ENCODE assay signal across 8 cellular contexts in the genomic region with DNA sequence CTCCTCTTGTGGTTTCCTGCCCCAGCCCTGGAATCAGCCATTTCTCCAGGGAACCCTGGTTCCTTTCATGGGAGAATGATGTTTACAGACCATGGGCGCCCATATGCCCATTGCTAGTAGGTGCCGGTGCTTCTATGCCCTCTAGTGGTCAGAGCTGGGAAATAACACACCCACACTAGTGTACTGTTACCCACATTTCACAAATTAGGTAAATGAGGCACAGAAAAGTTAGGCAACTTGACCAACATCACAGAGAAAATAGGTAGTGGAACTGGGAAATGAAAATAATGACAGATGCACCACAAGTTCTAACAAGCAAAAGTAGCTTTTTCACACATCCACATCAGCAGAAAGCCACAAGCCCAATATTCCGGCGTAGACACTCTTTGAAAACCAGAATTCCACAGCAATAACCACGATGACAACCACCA. TPM values are rescaled to one million over a fixed set of nuclear protein-coding genes. Genes with fewer than 3 reads are reported as not detected.
DNase-seq lines count a peak whose midpoint lies in the region; ATAC-seq and TF ChIP-seq lines count a peak whose summit lies in the region.

No MANE protein-coding gene starts in this region.

- WGBS in smooth muscle cell (ENCODE audit: low lambda C conversion rate), result 46% methylated on average over 5 of the region's 5 CpGs

- no peaks in the 10 kb centered on the region for H3K9me2 ChIP-seq in DOHH2 (replicated peaks; ENCODE audit: control insufficient read depth, low read length)

- DNase-seq in LNCaP clone FGC (ENCODE audit: low read depth) (no peak), Peyer's patch (peak in 2 of 3 donors; percentile 69 to 84), left cardiac atrium (peak; percentile 26), smooth muscle cell (lab: John Stamatoyannopoulos, UW; ENCODE audit: unreplicated experiment) (no peak), AG08396 (ENCODE audit: low spot score) (no peak)
- peak; percentile 81 for DNase-seq in activated effector memory CD4-positive, alpha-beta T cell treated with anti-CD3 and anti-CD28 coated beads, Interleukin-2, amount 50 U/mL, for 16 hours

- H3K36me3 ChIP-seq in DOHH2 (ENCODE audit: control insufficient read depth, low read length), result no peaks in the 10 kb centered on the region
- no peaks in the 10 kb centered on the region for H3K36me3 ChIP-seq in Peyer's patch
- no peaks in the 10 kb centered on the region for H3K36me3 ChIP-seq in smooth muscle cell (ENCODE audit: low read depth)

- no peaks in the 10 kb centered on the region for H3K79me2 ChIP-seq in DOHH2 (ENCODE audit: control insufficient read depth, low read length)
- no peaks in the 10 kb centered on the region for H3K79me2 ChIP-seq in smooth muscle cell (ENCODE audit: low read depth)

- no peak overlapping the region for H3K4me2 ChIP-seq in DOHH2 (ENCODE audit: low read length)
- no peak overlapping the region for H3K4me2 ChIP-seq in smooth muscle cell

- H3F3A ChIP-seq in DOHH2 (ENCODE audit: control insufficient read depth, insufficient read depth) (no peaks in the 10 kb centered on the region), smooth muscle cell (ENCODE audit: low read depth) (no peaks in the 10 kb centered on the region)

- ATAC-seq in left cardiac atrium (peak in 1 of 2 donors; percentile 73), HG02763 (IDR thresholded peaks at IDR 0.05; ENCODE audit: unreplicated experiment) (no peak)

- no peaks in the 10 kb centered on the region for H4K20me1 ChIP-seq in DOHH2 (ENCODE audit: control insufficient read depth, insufficient read depth, low read depth, low read length)
- H4K20me1 ChIP-seq in smooth muscle cell (ENCODE audit: low read depth), result no peaks in the 10 kb centered on the region

- no peak overlapping the region for H3K4me3 ChIP-seq in DOHH2 (ENCODE audit: low read length)
- H3K4me3 ChIP-seq in LNCaP clone FGC (ENCODE audit: low read depth, low read length), result no peak overlapping the region
- no peak overlapping the region for H3K4me3 ChIP-seq in Peyer's patch
- no peak overlapping the region for H3K4me3 ChIP-seq in smooth muscle cell

- peak; percentile 88 for TF ChIP-seq CTCF in DOHH2 (IDR thresholded peaks at IDR 0.05; ENCODE audit: low read depth, low read length, poor library complexity, severe bottlenecking)
- TF ChIP-seq CTCF in LNCaP clone FGC (IDR thresholded peaks at IDR 0.05; ENCODE audit: control insufficient read depth, extremely low read depth, insufficient read depth), result peak; percentile 51
- TF ChIP-seq CTCF in Peyer's patch (IDR thresholded peaks at IDR 0.05), result peak; percentile 56 to 81 (median 77)
- TF ChIP-seq CTCF in smooth muscle cell (IDR thresholded peaks at IDR 0.05; ENCODE audit: borderline replicate concordance, insufficient read depth, poor library complexity, severe bottlenecking), result peak; percentile 67

- intact Hi-C loops in left cardiac atrium (cut with DNase I), result no loop called here

- H3K27ac ChIP-seq in DOHH2 (ENCODE audit: low read depth, low read length) (no peak overlapping the region), Peyer's patch (no peak overlapping the region), smooth muscle cell (ENCODE audit: low read depth) (no peak overlapping the region)

- H3K4me1 ChIP-seq in DOHH2 (ENCODE audit: control insufficient read depth, low read length) (no peaks in the 10 kb centered on the region), Peyer's patch (no peaks in the 10 kb centered on the region), smooth muscle cell (ENCODE audit: low read depth) (no peaks in the 10 kb centered on the region)

- H3K9me3 ChIP-seq in DOHH2 (ENCODE audit: control insufficient read depth, insufficient read depth, low read length) (no peaks in the 10 kb centered on the region), Peyer's patch (no peaks in the 10 kb centered on the region), smooth muscle cell (replicated peaks; ENCODE audit: low read depth) (no peaks in the 10 kb centered on the region)

- no peak overlapping the region for H2AFZ ChIP-seq in smooth muscle cell (ENCODE audit: low read depth)

- no peak overlapping the region for H3K9ac ChIP-seq in smooth muscle cell (ENCODE audit: low read depth)

- no peak for TF ChIP-seq POLR2A in Peyer's patch (IDR thresholded peaks at IDR 0.05)

- H3K27me3 ChIP-seq in DOHH2 (ENCODE audit: control insufficient read depth, low read length) (peaks cover 18% of the 10 kb centered on the region), Peyer's patch (no peaks in the 10 kb centered on the region), smooth muscle cell (ENCODE audit: low read depth) (no peaks in the 10 kb centered on the region)

RNA-seq across cellular contexts. Expression of a gene that starts 1.3 kb away (rescaled TPM):
- total RNA-seq in Peyer's patch (not detected), left cardiac atrium (under 1 TPM; 0.29 to 0.60 TPM), smooth muscle cell (not detected in 2 replicates)
- polyA plus RNA-seq in smooth muscle cell, result not detected in 2 replicates

RNA-seq across cellular contexts. Expression of a gene that starts 39.7 kb away (rescaled TPM):
- total RNA-seq in Peyer's patch (10 to 100 TPM in 2 of 4 donors, 1 to 10 TPM in 1, not detected in 1; 6.8 to 31.9 (median 10.5) TPM), left cardiac atrium (under 1 TPM in 1 of 2 donors, not detected in 1; 0.08 TPM), smooth muscle cell (not detected in 2 replicates)
- not detected in 2 replicates for polyA plus RNA-seq in smooth muscle cell

RNA-seq across cellular contexts. Expression of a gene that starts 49.4 kb away (rescaled TPM):
- total RNA-seq in Peyer's patch (not detected), left cardiac atrium (not detected), smooth muscle cell (not detected in 2 replicates)
- not detected in 2 replicates for polyA plus RNA-seq in smooth muscle cell

RNA-seq across cellular contexts. Expression of a gene that starts 49.8 kb away (rescaled TPM):
- total RNA-seq in Peyer's patch, result not detected
- not detected for total RNA-seq in left cardiac atrium
- total RNA-seq in smooth muscle cell, result not detected in 2 replicates
- polyA plus RNA-seq in smooth muscle cell, result not detected in 2 replicates

Comparison
In these comparisons a context has a peak if more than half of its experiments do, and no peak if none do; other contexts are left out.
1. DNase-seq: peak in Peyer's patch (2 of 3), activated effector memory CD4-positive, alpha-beta T cell treated with anti-CD3 and anti-CD28 coated beads, Interleukin-2, amount 50 U/mL, for 16 hours (single experiment) and left cardiac atrium (single experiment); none in LNCaP clone FGC (single experiment), smooth muscle cell (single experiment) and AG08396 (single experiment).
2. Peak in every context shown above with its lines, with median percentiles within 50 percentile points of each other: CTCF ChIP-seq.